Comparison of ENCODE assay signal across 8 cellular contexts in genomic region chr15:57706405-57707209, GRCh38. TPM values are rescaled to one million over a fixed set of nuclear protein-coding genes. Genes with fewer than 3 reads are reported as not detected.
A peak's percentile ranks its signal among the peaks of the same experiment; 100 is the strongest.
DNase-seq lines count a peak whose midpoint lies in the region; ATAC-seq and TF ChIP-seq lines count a peak whose summit lies in the region.

Gene POLR2M, plus strand, starts transcription at chr15:57706714. Its CDS starts 129 bp downstream, at chr15:57706843.

- H3K27me3 ChIP-seq in dorsolateral prefrontal cortex (no peaks in the 10 kb centered on the region), liver (ENCODE audit: control insufficient read depth in 4 of 4, insufficient read depth in 4 of 4, low read length in 3 of 4) (no peaks in the 10 kb centered on the region)

- peak within 1 kb of the TSS; percentile 93 to 96 for H3K9ac ChIP-seq in liver (ENCODE audit: low read depth in 1 of 2, low read length in 2 of 2)

- H3K4me3 ChIP-seq in dorsolateral prefrontal cortex (peak within 1 kb of the TSS; percentile 63 to 100 (median 92)), liver (ENCODE audit: low read depth in 1 of 3, low read length in 3 of 3) (peak within 1 kb of the TSS; percentile 66 to 99 (median 96))

- peaks cover 4 to 19% (median 10%) of the 10 kb centered on the region in 4 donors for H3K36me3 ChIP-seq in liver (ENCODE audit: control insufficient read depth in 4 of 4, insufficient read depth in 3 of 4, low read depth in 1 of 4, low read length in 3 of 4)

- peak within 1 kb of the TSS; percentile 86 to 93 for H3K4me3 Mint-ChIP-seq in CD14-positive monocyte

- peaks cover 0 to 14% (median 8%) of the 10 kb centered on the region in 4 donors for H3K4me1 ChIP-seq in liver (ENCODE audit: control insufficient read depth in 4 of 4, insufficient read depth in 4 of 4, low read length in 3 of 4)

- peaks cover 0 to 1% (median 0%) of the 10 kb centered on the region in 7 donors for H3K9me3 Mint-ChIP-seq in CD14-positive monocyte

- peaks cover 25 to 27% of the 10 kb centered on the region in 2 donors for H3K36me3 Mint-ChIP-seq in CD14-positive monocyte

- no peaks in the 10 kb centered on the region for H3K9me3 ChIP-seq in liver (ENCODE audit: control insufficient read depth in 4 of 4, low read length in 3 of 4)

- WGBS in liver = 2% methylated on average over 70 of the region's 70 CpGs

- TF ChIP-seq CTCF in CD14-positive monocyte (IDR thresholded peaks at IDR 0.05) (no peak), dorsolateral prefrontal cortex (IDR thresholded peaks at IDR 0.05 in 54 of 56, conservative IDR thresholded peaks at IDR 0.05 in 2 of 56; ENCODE audit: low read depth in 1 of 56, partially characterized antibody in 56 of 56) (peak in 22 of 56 donors; percentile 5 to 57 (median 25)), liver (IDR thresholded peaks at IDR 0.05; ENCODE audit: low read depth, low read length, missing input control) (no peak)

- H3K27me3 Mint-ChIP-seq in CD14-positive monocyte (ENCODE audit: low read depth in 3 of 3) = peaks cover 3 to 10% (median 6%) of the 10 kb centered on the region in 3 donors

- TF ChIP-seq RAD21 in liver (IDR thresholded peaks at IDR 0.05) = no peak

- intact Hi-C loops in CD14-positive monocyte (cut with micrococcal nuclease) (no loop called here), dorsolateral prefrontal cortex (cut with DNase I) (no loop called here)

- H3K27ac ChIP-seq in dorsolateral prefrontal cortex = peak within 1 kb of the TSS; percentile 63 to 99 (median 94)
- peak within 1 kb of the TSS; percentile 84 to 93 for H3K27ac ChIP-seq in liver (ENCODE audit: low read depth in 1 of 2, low read length in 2 of 2)

- peaks cover 23% of the 10 kb centered on the region for H3K4me1 Mint-ChIP-seq in CD14-positive monocyte

- peak; percentile 96 for DNase-seq in CD14-positive monocyte (ENCODE audit: low spot score)
- peak; percentile 98 for DNase-seq in NCI-H82 (lab: John Stamatoyannopoulos, UW)
- peak; percentile 88 to 92 for DNase-seq in activated CD4-positive, alpha-beta T cell treated with anti-CD3 and anti-CD28 coated beads, Interleukin-2, amount 50 U/mL, for 48 hours
- DNase-seq in dorsolateral prefrontal cortex = peak; percentile 92 to 99 (median 95)
- peak; percentile 92 for DNase-seq in stimulated activated CD4-positive, alpha-beta T cell treated with anti-CD3 and anti-CD28 coated beads, Interleukin-4, amount 100 ng/mL, for 24 hours

- peak; percentile 97 for ATAC-seq in GM19397 (IDR thresholded peaks at IDR 0.05; ENCODE audit: unreplicated experiment)
- ATAC-seq in HG03571 (IDR thresholded peaks at IDR 0.05; ENCODE audit: unreplicated experiment) = peak; percentile 93

- H3K27ac Mint-ChIP-seq in CD14-positive monocyte = peak within 1 kb of the TSS; percentile 78 to 96 (median 91)

TF ChIP-seq in liver, 16 proteins besides CTCF, POLR2A, EP300 and RAD21:
- TF ChIP-seq NR2F2 (IDR thresholded peaks at IDR 0.05) = peak; percentile 58
- TF ChIP-seq RXRA (IDR thresholded peaks at IDR 0.05) = peak in 1 of 2 donors; percentile 49
- TF ChIP-seq GABPA (IDR thresholded peaks at IDR 0.05 in 1 of 2, conservative IDR thresholded peaks at IDR 0.05 in 1 of 2) = peak; percentile 92 to 96
- peak; percentile 83 to 86 for TF ChIP-seq EGR1 (IDR thresholded peaks at IDR 0.05; ENCODE audit: low read depth in 2 of 2)
- TF ChIP-seq REST (IDR thresholded peaks at IDR 0.05) = peak; percentile 72
- TF ChIP-seq FOXA1 (IDR thresholded peaks at IDR 0.05) = peak; percentile 14
- TF ChIP-seq YY1 (IDR thresholded peaks at IDR 0.05) = peak; percentile 99
- TF ChIP-seq HNF4A (conservative IDR thresholded peaks at IDR 0.05) = peak in 1 of 2 donors; percentile 19
- TF ChIP-seq FOXA2 (IDR thresholded peaks at IDR 0.05) = no peak
- peak; percentile 28 for TF ChIP-seq ATF3 (IDR thresholded peaks at IDR 0.05)
- TF ChIP-seq MAX (IDR thresholded peaks at IDR 0.05) = peak; percentile 70
- TF ChIP-seq HNF4G (IDR thresholded peaks at IDR 0.05) = no peak
- peak; percentile 53 for TF ChIP-seq TAF1 (conservative IDR thresholded peaks at IDR 0.05)
- peak; percentile 28 to 75 for TF ChIP-seq JUND (IDR thresholded peaks at IDR 0.05)
- TF ChIP-seq ZBTB33 (IDR thresholded peaks at IDR 0.05) = peak; percentile 61
- peak; percentile 47 for TF ChIP-seq SP1 (IDR thresholded peaks at IDR 0.05)

RNA-seq across cellular contexts. Expression of gene POLR2M, which starts in this region (rescaled TPM):
- polyA plus RNA-seq in CD14-positive monocyte (10 to 100 TPM; 26.3 to 29.4 TPM), liver (10 to 100 TPM in 1 of 2 donors, 1 to 10 TPM in 1; 7.8 to 54.9 TPM)
- total RNA-seq in dorsolateral prefrontal cortex (100 to 1,000 TPM in 5 of 120 experiments, 10 to 100 TPM in 115; 55.8 to 112 (median 75.8) TPM), liver (100 to 1,000 TPM in 1 of 2 donors, 10 to 100 TPM in 1; 32.2 to 230 TPM)

Comparison
In these comparisons a context has a peak if more than half of its experiments do, and no peak if none do; other contexts are left out.
1. Peak in every context shown above with its lines: DNase-seq, ATAC-seq, H3K4me3 ChIP-seq and H3K27ac ChIP-seq.